Comparison of ENCODE assay signal across 8 cellular contexts in the genomic region with DNA sequence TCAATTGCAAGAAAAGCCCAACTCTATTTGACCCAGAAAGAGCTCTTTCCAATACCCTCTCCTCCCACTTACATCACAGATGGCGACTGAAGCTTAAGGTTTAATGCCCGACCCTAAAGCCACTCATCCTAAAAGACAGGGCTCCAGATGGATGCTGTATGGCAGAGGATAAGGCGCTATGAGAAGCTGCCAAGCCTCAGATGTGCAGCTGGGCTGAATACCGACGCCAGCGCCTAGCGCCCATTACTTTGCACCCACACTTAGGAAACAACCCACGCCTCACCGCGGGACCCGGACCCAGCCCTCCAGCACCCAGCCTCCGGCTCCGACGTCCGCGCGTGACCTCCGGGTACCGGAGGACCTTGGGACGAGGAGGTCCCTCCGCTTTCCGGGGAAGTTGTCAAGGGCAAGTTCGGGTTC. TPM values are rescaled to one million over a fixed set of nuclear protein-coding genes. Genes with fewer than 3 reads are reported as not detected.
DNase-seq lines count a peak whose midpoint lies in the region; ATAC-seq and TF ChIP-seq lines count a peak whose summit lies in the region.

No MANE protein-coding gene starts in this region.

- peak overlapping the region; percentile 96 for H3K27ac Mint-ChIP-seq in activated CD4-positive, alpha-beta memory T cell treated with anti-CD3 and anti-CD28 coated beads, Interleukin-2, amount 10 ng/mL, durations not matched to agents 7 days and 5 days

- H3K36me3 Mint-ChIP-seq in activated CD4-positive, alpha-beta memory T cell treated with anti-CD3 and anti-CD28 coated beads, Interleukin-2, amount 10 ng/mL, durations not matched to agents 7 days and 5 days (ENCODE audit: low read depth): peaks cover 29% of the 10 kb centered on the region

- peaks cover 58% of the 10 kb centered on the region for H3K4me1 Mint-ChIP-seq in activated CD4-positive, alpha-beta memory T cell treated with anti-CD3 and anti-CD28 coated beads, Interleukin-2, amount 10 ng/mL, durations not matched to agents 7 days and 5 days

- peak overlapping the region; percentile 95 for H3K27ac ChIP-seq in left ventricle myocardium inferior (replicated peaks)

- H3K27me3 Mint-ChIP-seq in activated CD4-positive, alpha-beta memory T cell treated with anti-CD3 and anti-CD28 coated beads, Interleukin-2, amount 10 ng/mL, durations not matched to agents 7 days and 5 days: no peaks in the 10 kb centered on the region

- H3K36me3 ChIP-seq in left ventricle myocardium inferior: peaks cover 3% of the 10 kb centered on the region

- intact Hi-C loops in left ventricle myocardium inferior (cut with micrococcal nuclease): no loop called here

- H3K4me3 ChIP-seq in left ventricle myocardium inferior: peak overlapping the region; percentile 79
- H3K4me3 ChIP-seq in skeletal muscle cell (ENCODE audit: low read depth, low read length): peak overlapping the region; percentile 83

- no peaks in the 10 kb centered on the region for H3K9me3 ChIP-seq in left ventricle myocardium inferior (replicated peaks)

- DNase-seq in AG08395 (ENCODE audit: low spot score) (peak; percentile 41), left ventricle myocardium inferior (no peak), skeletal muscle cell (ENCODE audit: low read depth) (no peak), GM10248 (ENCODE audit: extremely low spot score) (no peak), dedifferentiated amniotic fluid mesenchymal stem cell (ENCODE audit: extremely low spot score) (no peak)
- DNase-seq in activated CD4-positive, alpha-beta memory T cell treated with anti-CD3 and anti-CD28 coated beads, Interleukin-2, amount 10 ng/mL, durations not matched to agents 7 days and 5 days: no peak

- POLR2A ChIA-PET in activated CD4-positive, alpha-beta memory T cell treated with anti-CD3 and anti-CD28 coated beads, Interleukin-2, amount 10 ng/mL, durations not matched to agents 7 days and 5 days (lab: Charles Lee): interaction anchor here (0.8 to 4.0 kb wide), 26 partner anchors 10 to 587 kb away, joined by 3 to 48 read pairs (median 5); a partner anchor contains a TSS
- POLR2A ChIA-PET in GM10248 (lab: Yijun Ruan, JAX): interaction anchor here (0.6 to 1.0 kb wide), 4 partner anchors 28 to 236 kb away, joined by 3 to 6 read pairs (median 3); no protein-coding TSS in a partner anchor

- H3K4me3 Mint-ChIP-seq in activated CD4-positive, alpha-beta memory T cell treated with anti-CD3 and anti-CD28 coated beads, Interleukin-2, amount 10 ng/mL, durations not matched to agents 7 days and 5 days: peak overlapping the region; percentile 95

- CTCF ChIA-PET in activated CD4-positive, alpha-beta memory T cell treated with anti-CD3 and anti-CD28 coated beads, Interleukin-2, amount 10 ng/mL, durations not matched to agents 7 days and 5 days (lab: Charles Lee): interaction anchor here (0.5 to 2.2 kb wide), 23 partner anchors 18 to 798 kb away, joined by 3 to 11 read pairs (median 3); a partner anchor contains a TSS
- CTCF ChIA-PET in GM10248 (lab: Yijun Ruan, JAX): interaction anchor here (0.6 to 3.5 kb wide), 6 partner anchors 14 to 344 kb away, joined by 3 to 23 read pairs (median 4); no protein-coding TSS in a partner anchor

- H3K27me3 ChIP-seq in left ventricle myocardium inferior (ENCODE audit: low read depth): no peaks in the 10 kb centered on the region

- ATAC-seq in GM18909 (IDR thresholded peaks at IDR 0.05; ENCODE audit: poor library complexity, unreplicated experiment): peak; percentile 26
- peak; percentile 18 for ATAC-seq in HG03571 (IDR thresholded peaks at IDR 0.05; ENCODE audit: unreplicated experiment)

- no peaks in the 10 kb centered on the region for H3K9me3 Mint-ChIP-seq in activated CD4-positive, alpha-beta memory T cell treated with anti-CD3 and anti-CD28 coated beads, Interleukin-2, amount 10 ng/mL, durations not matched to agents 7 days and 5 days

- TF ChIP-seq CTCF in left ventricle myocardium inferior (IDR thresholded peaks at IDR 0.05; ENCODE audit: borderline replicate concordance) (no peak), GM10248 (IDR thresholded peaks at IDR 0.05; ENCODE audit: control extremely low read depth, extremely low read depth, low read depth, missing control alignments) (no peak)

- H3K4me1 ChIP-seq in left ventricle myocardium inferior: peaks cover 80% of the 10 kb centered on the region

RNA-seq across cellular contexts. Expression of a gene that starts 0.3 kb away (rescaled TPM):
- 10 to 100 TPM; 47.3 to 49.3 TPM for total RNA-seq in activated CD4-positive, alpha-beta memory T cell treated with anti-CD3 and anti-CD28 coated beads, Interleukin-2, amount 10 ng/mL, durations not matched to agents 7 days and 5 days
- 169 TPM for total RNA-seq in left ventricle myocardium inferior

RNA-seq across cellular contexts. Expression of a gene that starts 0.6 kb away (rescaled TPM):
- total RNA-seq in activated CD4-positive, alpha-beta memory T cell treated with anti-CD3 and anti-CD28 coated beads, Interleukin-2, amount 10 ng/mL, durations not matched to agents 7 days and 5 days: 10 to 100 TPM; 18.9 to 19.2 TPM
- 57.5 TPM for total RNA-seq in left ventricle myocardium inferior
